18 cellular contexts compared by ENCODE assay signal in the genomic region with DNA sequence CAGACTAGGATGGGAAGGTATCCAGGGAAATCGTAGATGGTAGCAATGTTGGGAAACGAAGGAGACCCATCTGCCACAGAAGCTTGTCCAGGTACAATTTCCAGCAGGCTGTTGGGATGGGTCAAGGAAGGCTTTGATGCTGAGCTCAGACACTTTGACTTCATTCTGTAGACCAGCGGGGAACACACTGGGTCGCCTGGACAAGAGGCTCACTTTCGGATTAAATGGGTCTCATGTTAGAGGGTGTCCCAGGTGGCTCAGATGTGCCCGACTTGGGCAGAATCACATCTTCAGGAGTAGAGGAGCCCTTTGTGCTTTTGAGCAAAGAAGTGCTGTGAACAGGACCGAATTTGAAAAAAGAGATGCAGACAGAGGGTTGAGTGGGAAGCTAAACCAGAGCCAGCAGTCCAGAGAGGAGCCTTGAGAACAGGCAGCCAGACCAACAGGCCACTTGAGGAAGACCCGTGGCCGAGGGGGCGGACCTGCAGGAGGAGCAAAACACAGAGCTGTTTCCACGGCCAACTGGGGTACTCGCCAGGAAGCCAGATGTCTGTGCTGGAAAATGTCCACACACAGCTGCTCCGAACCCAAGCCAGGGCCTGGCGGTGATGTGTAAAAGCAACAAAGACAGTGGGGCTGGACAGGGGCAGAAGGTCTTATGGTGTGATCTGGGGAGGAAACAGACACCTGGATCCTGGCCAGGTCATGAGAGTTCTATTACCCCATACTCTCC.
DNase-seq lines count a peak whose midpoint lies in the region; ATAC-seq and TF ChIP-seq lines count a peak whose summit lies in the region.
"Had no signal": no experiment of that assay in that cellular context is flagged by ENCODE, and none has a peak within 500 bp of the region (broad histone marks: within the 10 kb centered on the region; RNA-seq: fewer than 3 reads in every experiment).

No MANE protein-coding gene starts in this region.

- no peaks in the 10 kb centered on the region for H3K27me3 ChIP-seq in colonic mucosa
- peaks cover 0 to 34% (median 10%) of the 10 kb centered on the region in 7 donors for H3K27me3 ChIP-seq in heart right ventricle
- no peaks in the 10 kb centered on the region for H3K27me3 ChIP-seq in upper lobe of right lung
- no peaks in the 10 kb centered on the region for H3K27me3 ChIP-seq in ascending aorta

- no peak for TF ChIP-seq CTCF in colonic mucosa (IDR thresholded peaks at IDR 0.05)
- TF ChIP-seq CTCF in heart right ventricle (IDR thresholded peaks at IDR 0.05) = no peak
- TF ChIP-seq CTCF in upper lobe of right lung (IDR thresholded peaks at IDR 0.05) = no peak
- TF ChIP-seq CTCF in ascending aorta (IDR thresholded peaks at IDR 0.05) = no peak

- H3K9me3 ChIP-seq in colonic mucosa = no peaks in the 10 kb centered on the region
- no peaks in the 10 kb centered on the region for H3K9me3 ChIP-seq in heart right ventricle
- H3K9me3 ChIP-seq in upper lobe of right lung = no peaks in the 10 kb centered on the region
- H3K9me3 ChIP-seq in ascending aorta = no peaks in the 10 kb centered on the region
- H3K9me3 ChIP-seq: suprapubic skin had no signal

- H3K36me3 ChIP-seq in colonic mucosa = no peaks in the 10 kb centered on the region
- H3K36me3 ChIP-seq in heart right ventricle = no peaks in the 10 kb centered on the region
- no peaks in the 10 kb centered on the region for H3K36me3 ChIP-seq in upper lobe of right lung
- no peaks in the 10 kb centered on the region for H3K36me3 ChIP-seq in ascending aorta
- H3K36me3 ChIP-seq: suprapubic skin had no signal

- 59 to 64% methylated on average over 14 of the region's 14 CpGs for WGBS in heart right ventricle, 2 donors

- ATAC-seq in heart right ventricle (peak; percentile 70 to 92 (median 83)), upper lobe of right lung (peak; percentile 38)
- ATAC-seq: PC-3 had no signal

- H3K27ac ChIP-seq in colonic mucosa = no peak overlapping the region
- no peak overlapping the region for H3K27ac ChIP-seq in heart right ventricle
- no peak overlapping the region for H3K27ac ChIP-seq in upper lobe of right lung
- H3K27ac ChIP-seq in ascending aorta = no peak overlapping the region
- H3K27ac ChIP-seq: C4-2B, suprapubic skin had no signal

- H3K4me3 ChIP-seq in colonic mucosa (no peak overlapping the region), heart right ventricle (no peak overlapping the region), upper lobe of right lung (no peak overlapping the region), ascending aorta (no peak overlapping the region)
- H3K4me3 ChIP-seq: suprapubic skin had no signal

- DNase-seq in colonic mucosa (peak; percentile 60), heart right ventricle (peak; percentile 64 to 77), nucleus accumbens (lab: John Stamatoyannopoulos, UW) (peak in 52 of 56 donors; percentile 5 to 84 (median 64)), upper lobe of right lung (peak; percentile 69), NCI-H69 (lab: John Stamatoyannopoulos, UW) (no peak), DMS153 (lab: John Stamatoyannopoulos, UW) (no peak), ascending aorta (ENCODE audit: low spot score in 2 of 2) (no peak)
- DNase-seq: activated CD4-positive, alpha-beta T cell treated with anti-CD3 and anti-CD28 coated beads, Interleukin-2, amount 10 ng/mL, durations not matched to agents 7 days and 5 days; activated naive CD4-positive, alpha-beta T cell treated with anti-CD3 and anti-CD28 coated beads, Interleukin-2, amount 50 U/mL, for 16 hours; activated T-cell treated with anti-CD3 and anti-CD28 coated beads for 4 hours; IMR-90; mesenchymal stem cell; NCI-H2081; NCI-H526 treated with DMSO at 0.1 percent for 48 hours; PC-3; stimulated activated CD4-positive, alpha-beta T cell treated with anti-CD3 and anti-CD28 coated beads, Interleukin-4, amount 100 ng/mL, for 1 hour had no signal

- intact Hi-C loops in colonic mucosa (cut with DNase I) = no loop called here
- intact Hi-C loops in heart right ventricle (cut with DNase I) = no loop called here
- intact Hi-C loops in upper lobe of right lung (cut with DNase I) = no loop called here
- intact Hi-C loops in ascending aorta (cut with DNase I) = no loop called here

- no peak overlapping the region for H3K9ac ChIP-seq in colonic mucosa (ENCODE audit: low read depth in 2 of 2, low read length in 2 of 2)

- no peaks in the 10 kb centered on the region for H3K4me1 ChIP-seq in colonic mucosa
- peaks cover 0 to 4% (median 0%) of the 10 kb centered on the region in 9 donors for H3K4me1 ChIP-seq in heart right ventricle
- no peaks in the 10 kb centered on the region for H3K4me1 ChIP-seq in upper lobe of right lung
- no peaks in the 10 kb centered on the region for H3K4me1 ChIP-seq in ascending aorta
- H3K4me1 ChIP-seq: suprapubic skin had no signal

Comparison
In these comparisons a context has a peak if more than half of its experiments do, and no peak if none do; other contexts are left out.
1. DNase-seq: peak in colonic mucosa (single experiment), heart right ventricle (2 of 2), nucleus accumbens (52 of 56) and upper lobe of right lung (single experiment); none in NCI-H69 (single experiment), DMS153 (single experiment) and ascending aorta (0 of 2).